Comparison of ENCODE assay signal across 1 cellular context in genomic region chr16:30557950-30558788, GRCh38.
A peak's percentile ranks its signal among the peaks of the same experiment; 100 is the strongest.
TF ChIP-seq lines count a peak whose summit lies in the region.

Gene ZNF764, minus strand, starts transcription at chr16:30558374. Its CDS starts 192 bp downstream, at chr16:30558182.

TF ChIP-seq in K562, 482 proteins besides CTCF, POLR2A, EP300 and RAD21 (continued from another document and continues in another):
- TF ChIP-seq NKRF (IDR thresholded peaks at IDR 0.05; ENCODE audit: borderline replicate concordance) (peak; percentile 62; the same call in 1 of the 2 replicates), NCOA4 (IDR thresholded peaks at IDR 0.05; ENCODE audit: partially characterized antibody) (no peak), ZNF584 (CRISPR knock-in tag; IDR thresholded peaks at IDR 0.05; ENCODE audit: low read depth) (no peak), CHD7 (IDR thresholded peaks at IDR 0.05; ENCODE audit: low read depth, low read length) (no peak), MXI1 (IDR thresholded peaks at IDR 0.05; ENCODE audit: low read depth, low read length) (no peak), ZNF175 (CRISPR knock-in tag; IDR thresholded peaks at IDR 0.05; ENCODE audit: low read depth) (no peak; the same call in 1 of the 2 replicates), ZNF23 (CRISPR knock-in tag; IDR thresholded peaks at IDR 0.05) (no peak), CCAR2 (IDR thresholded peaks at IDR 0.05; ENCODE audit: low read depth, low read length) (no peak), TEAD4 (IDR thresholded peaks at IDR 0.05; ENCODE audit: low read length) (no peak), TEAD4 (CRISPR knock-in tag; IDR thresholded peaks at IDR 0.05; ENCODE audit: borderline replicate concordance) (no peak), ZNF174 (CRISPR knock-in tag; IDR thresholded peaks at IDR 0.05) (no peak), ZBTB2 (IDR thresholded peaks at IDR 0.05) (peak; percentile 84; the same call in 1 of the 2 replicates), ZSCAN29 (IDR thresholded peaks at IDR 0.05) (no peak), FUS (optimal IDR thresholded peaks at IDR 0.05; ENCODE audit: low read depth, low read length) (no peak), ZNF551 (CRISPR knock-in tag; IDR thresholded peaks at IDR 0.05) (no peak), SIRT6 (IDR thresholded peaks at IDR 0.05; ENCODE audit: low read depth, low read length) (no peak), ETS1 (conservative IDR thresholded peaks at IDR 0.05; ENCODE audit: control insufficient read depth, low read depth, low read length) (no peak), POLR3A (IDR thresholded peaks at IDR 0.05; ENCODE audit: borderline replicate concordance, extremely low read depth, insufficient read depth, insufficient read length) (no peak), SETDB1 (IDR thresholded peaks at IDR 0.05; ENCODE audit: low read length) (no peak), POLR2AphosphoS2 (IDR thresholded peaks at IDR 0.05; ENCODE audit: low read length) (no peak), FOXJ3 (CRISPR knock-in tag; IDR thresholded peaks at IDR 0.05) (no peak), TEAD1 (CRISPR knock-in tag; IDR thresholded peaks at IDR 0.05) (peak in 1 of 2 experiments; percentile 70; a peak in 2 of 4 replicates), CBFA2T3 (IDR thresholded peaks at IDR 0.05) (no peak; the same call in 1 of the 2 replicates), VEZF1 (CRISPR knock-in tag; IDR thresholded peaks at IDR 0.05) (peak; percentile 82; the same call in 1 of the 2 replicates), MIER1 (IDR thresholded peaks at IDR 0.05; ENCODE audit: low read depth) (no peak), MEIS2 (IDR thresholded peaks at IDR 0.05; ENCODE audit: partially characterized antibody) (no peak), RFX5 (IDR thresholded peaks at IDR 0.05; ENCODE audit: low read depth, low read length) (no peak), NFE2L1 (tag; IDR thresholded peaks at IDR 0.05; ENCODE audit: borderline replicate concordance, low read depth) (no peak), ZC3H4 (CRISPR knock-in tag; IDR thresholded peaks at IDR 0.05; ENCODE audit: borderline replicate concordance) (peak; percentile 54; the same call in 1 of the 2 replicates), ZNF75A (CRISPR knock-in tag; IDR thresholded peaks at IDR 0.05) (no peak), SIN3B (IDR thresholded peaks at IDR 0.05; ENCODE audit: low read depth) (peak; percentile 66; the same call in 1 of the 2 replicates), SUPT5H (IDR thresholded peaks at IDR 0.05) (peak; percentile 66), CGGBP1 (CRISPR knock-in tag; IDR thresholded peaks at IDR 0.05) (no peak), NEUROD1 (IDR thresholded peaks at IDR 0.05; ENCODE audit: borderline replicate concordance, low read depth, low read length, partially characterized antibody) (no peak), ARID3A (IDR thresholded peaks at IDR 0.05; ENCODE audit: borderline replicate concordance, low read depth, low read length) (no peak), NELFE (IDR thresholded peaks at IDR 0.05; ENCODE audit: insufficient read depth, insufficient read length) (no peak), MAX (CRISPR knock-in tag; IDR thresholded peaks at IDR 0.05) (no peak; the same call in 1 of the 2 replicates), YY1 (IDR thresholded peaks at IDR 0.05; ENCODE audit: borderline replicate concordance in 1 of 3, control insufficient read depth in 1 of 3, extremely low read depth in 1 of 3, insufficient read depth in 3 of 3, insufficient read length in 1 of 3, insufficient replicate concordance in 2 of 3, low read depth in 1 of 3, low read length in 2 of 3) (peak; percentile 80 to 99 (median 98)), TFAP4 (CRISPR knock-in tag; IDR thresholded peaks at IDR 0.05; ENCODE audit: borderline replicate concordance) (peak; percentile 9; the same call in 1 of the 2 replicates)
